In genomic region chr9:89360465-89360864, GRCh38 we compare ENCODE assay signal across 12 cellular contexts. TPM values are rescaled to one million over a fixed set of nuclear protein-coding genes. Genes with fewer than 3 reads are reported as not detected.
DNase-seq lines count a peak whose midpoint lies in the region; ATAC-seq and TF ChIP-seq lines count a peak whose summit lies in the region.
"Had no signal": no experiment of that assay in that cellular context is flagged by ENCODE, and none has a peak within 500 bp of the region (broad histone marks: within the 10 kb centered on the region; RNA-seq: fewer than 3 reads in every experiment).

No MANE protein-coding gene starts in this region.

- no peaks in the 10 kb centered on the region for H3K9me3 ChIP-seq in neural progenitor cell (ENCODE audit: low read depth)
- H3K9me3 ChIP-seq: tibial nerve had no signal

- H3K4me3 Mint-ChIP-seq in neural progenitor cell: no peak overlapping the region

- H3K4me2 ChIP-seq in neural progenitor cell: peak overlapping the region; percentile 28

- H3K4me1 Mint-ChIP-seq in neural progenitor cell: peaks cover 29% of the 10 kb centered on the region

- H2AFZ ChIP-seq in neural progenitor cell (replicated peaks): no peak overlapping the region

- no peak for TF ChIP-seq CTCF in neural progenitor cell (IDR thresholded peaks at IDR 0.05)

- H4K20me1 ChIP-seq in neural progenitor cell (ENCODE audit: low read depth): peaks cover 11% of the 10 kb centered on the region

- H3K36me3 ChIP-seq in neural progenitor cell: no peaks in the 10 kb centered on the region

- DNase-seq in D341Med (ENCODE audit: low spot score): peak; percentile 60
- peak; percentile 70 for DNase-seq in NCI-H1092 treated with DMSO at 0.1 percent for 48 hours (lab: John Stamatoyannopoulos, UW)
- peak; percentile 24 for DNase-seq in neural progenitor cell (ENCODE audit: low spot score)
- no peak for DNase-seq in kidney glomerular epithelial cell (lab: John Stamatoyannopoulos, UW)
- no peak for DNase-seq in cerebellum (ENCODE audit: low spot score)
- DNase-seq: DMS153; stimulated activated CD4-positive, alpha-beta T cell treated with anti-CD3 and anti-CD28 coated beads, Interleukin-4, amount 100 ng/mL, for 4 hours; SW 1271 had no signal

- ATAC-seq in GM21381 (IDR thresholded peaks at IDR 0.05; ENCODE audit: unreplicated experiment) (no peak), HG02759 (IDR thresholded peaks at IDR 0.05; ENCODE audit: unreplicated experiment) (no peak)

- peaks cover 2% of the 10 kb centered on the region for H3K27me3 Mint-ChIP-seq in neural progenitor cell (ENCODE audit: insufficient read depth, low read depth)

- H3K27ac ChIP-seq in angular gyrus (ENCODE audit: low read depth, low read length) (peak overlapping the region; percentile 84), neural progenitor cell (peak overlapping the region; percentile 83)
- H3K27ac ChIP-seq: tibial nerve had no signal

- H3K36me3 Mint-ChIP-seq in neural progenitor cell: peaks cover 34% of the 10 kb centered on the region

- H3K9me3 Mint-ChIP-seq in neural progenitor cell: no peaks in the 10 kb centered on the region

- H3K9ac ChIP-seq in neural progenitor cell: no peak overlapping the region

- H3K4me3 ChIP-seq in neural progenitor cell: no peak overlapping the region
- H3K4me3 ChIP-seq: tibial nerve had no signal

- H3F3A ChIP-seq in neural progenitor cell (ENCODE audit: low read depth): peaks cover 14% of the 10 kb centered on the region

- H3K79me2 ChIP-seq in neural progenitor cell (ENCODE audit: low read depth): no peaks in the 10 kb centered on the region

- H3K4me1 ChIP-seq in neural progenitor cell: peaks cover 17% of the 10 kb centered on the region
- H3K4me1 ChIP-seq: tibial nerve had no signal

- no peaks in the 10 kb centered on the region for H3K27me3 ChIP-seq in neural progenitor cell
- H3K27me3 ChIP-seq: tibial nerve had no signal

- H3K27ac Mint-ChIP-seq in neural progenitor cell: peak overlapping the region; percentile 58

RNA-seq across cellular contexts. Expression of gene SECISBP2, which starts 42.2 kb away (rescaled TPM):
- 90.0 and 118 TPM in 2 replicates for total RNA-seq in neural progenitor cell (ENCODE audit: low replicate concordance)
- 77.9 TPM for total RNA-seq in cerebellum

RNA-seq across cellular contexts. Expression of gene CKS2, which starts 49.5 kb away (rescaled TPM):
- total RNA-seq in neural progenitor cell (ENCODE audit: low replicate concordance): 693 and 741 TPM in 2 replicates
- total RNA-seq in cerebellum: 38.0 TPM

Comparison
In these comparisons a context has a peak if more than half of its experiments do, and no peak if none do; other contexts are left out.
1. DNase-seq: peak in D341Med (single experiment), NCI-H1092 treated with DMSO at 0.1 percent for 48 hours (single experiment) and neural progenitor cell (single experiment); none in kidney glomerular epithelial cell (single experiment) and cerebellum (single experiment).
2. RNA of gene CKS2, which starts 49.5 kb away (total RNA-seq): 693 to 741 TPM in neural progenitor cell; 38.0 TPM in cerebellum (single experiment); every median in the first group is over 10 times any median in the second.